ENCODE assay signal across 25 cellular contexts in the genomic region with DNA sequence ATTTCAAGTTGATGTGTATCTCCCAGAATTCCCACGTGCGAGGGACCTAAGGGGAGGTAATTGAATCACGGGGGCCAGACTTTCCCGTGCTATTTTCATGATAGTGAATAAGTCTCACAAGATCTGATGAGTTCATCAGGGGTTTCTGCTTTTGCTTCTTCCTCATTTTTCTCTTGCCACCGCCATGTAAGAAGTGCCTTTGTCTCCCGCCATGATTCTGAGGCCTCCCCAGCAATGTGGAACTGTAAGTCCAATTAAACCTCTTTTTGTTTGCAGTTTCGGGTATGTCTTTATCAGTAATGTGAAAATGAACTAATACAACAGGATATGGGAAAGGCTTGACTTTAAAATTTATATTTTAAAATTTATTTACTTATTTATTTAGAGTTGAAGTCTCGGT. TPM values are rescaled to one million over a fixed set of nuclear protein-coding genes. Genes with fewer than 3 reads are reported as not detected.
"Had no signal": no experiment of that assay in that cellular context is flagged by ENCODE, and none has a peak within 500 bp of the region (broad histone marks: within the 10 kb centered on the region; RNA-seq: fewer than 3 reads in every experiment).

No MANE protein-coding gene starts in this region.

- ATAC-seq: gastroesophageal sphincter, left colon, right cardiac atrium had no signal

- H3K27ac Mint-ChIP-seq: activated naive CD4-positive, alpha-beta T cell treated with anti-CD3 and anti-CD28 coated beads for 36 hours; activated naive CD8-positive, alpha-beta T cell treated with anti-CD3 and anti-CD28 coated beads for 36 hours had no signal

- DNase-seq: activated CD4-positive, alpha-beta T cell treated with anti-CD3 and anti-CD28 coated beads for 4 hours; activated CD4-positive, alpha-beta T cell treated with anti-CD3 and anti-CD28 coated beads, Interleukin-2, amount 50 U/mL, for 4 hours; activated CD4-positive, CD25-positive, alpha-beta regulatory T cell; activated effector memory CD4-positive, alpha-beta T cell treated with Interleukin-2 at 50 U/mL for 16 hours; activated naive CD4-positive, alpha-beta T cell treated with anti-CD3 and anti-CD28 coated beads for 36 hours; activated naive CD8-positive, alpha-beta T cell treated with anti-CD3 and anti-CD28 coated beads for 36 hours; activated T-cell treated with anti-CD3 and anti-CD28 coated beads for 4 hours; adrenal gland; brain microvascular endothelial cell; left colon; mammary epithelial cell; right cardiac atrium; stimulated activated CD4-positive, alpha-beta T cell treated with anti-CD3 and anti-CD28 coated beads, Interleukin-2, amount 100 ng/mL, for 48 hours; stimulated activated naive CD4-positive, alpha-beta T cell treated with Interleukin-2 at 50 U/mL for 16 hours had no signal

- H3K27me3 ChIP-seq: adrenal gland, ascending aorta, brain microvascular endothelial cell, hepatocyte, tibial nerve had no signal

- H3K4me2 ChIP-seq: hepatocyte had no signal

- H3K9me3 ChIP-seq: adrenal gland, ascending aorta, gastroesophageal sphincter, tibial nerve had no signal

- H3K27ac ChIP-seq: adrenal gland, ascending aorta, brain microvascular endothelial cell, gastroesophageal sphincter, hepatocyte, tibial nerve had no signal

- H3K4me3 ChIP-seq: adrenal gland, ascending aorta, gastroesophageal sphincter, hepatocyte, tibial nerve had no signal

- FAIRE-seq: endothelial cell of umbilical vein, keratinocyte, urothelium cell line had no signal

- H3K9me3 Mint-ChIP-seq: activated naive CD4-positive, alpha-beta T cell treated with anti-CD3 and anti-CD28 coated beads for 36 hours; activated naive CD8-positive, alpha-beta T cell treated with anti-CD3 and anti-CD28 coated beads for 36 hours; T-helper 2 cell treated with Interferon-gamma antibody and Interleukin-4, amounts not matched to agents 5 μg/mL and 100 μg/mL, for 36 hours had no signal

- H3K36me3 ChIP-seq: adrenal gland, ascending aorta had no signal

- H3K4me3 Mint-ChIP-seq: activated naive CD4-positive, alpha-beta T cell treated with anti-CD3 and anti-CD28 coated beads for 36 hours; activated naive CD8-positive, alpha-beta T cell treated with anti-CD3 and anti-CD28 coated beads for 36 hours had no signal

RNA-seq across cellular contexts. Expression of gene EFNA1, which starts 14.1 kb away (rescaled TPM):
- total RNA-seq: fibroblast of lung, fibroblast of villous mesenchyme had no signal

RNA-seq across cellular contexts. Expression of gene TRIM46, which starts 31.9 kb away (rescaled TPM):
- total RNA-seq: ascending aorta, cardiac septum had no signal
